In the genomic region with DNA sequence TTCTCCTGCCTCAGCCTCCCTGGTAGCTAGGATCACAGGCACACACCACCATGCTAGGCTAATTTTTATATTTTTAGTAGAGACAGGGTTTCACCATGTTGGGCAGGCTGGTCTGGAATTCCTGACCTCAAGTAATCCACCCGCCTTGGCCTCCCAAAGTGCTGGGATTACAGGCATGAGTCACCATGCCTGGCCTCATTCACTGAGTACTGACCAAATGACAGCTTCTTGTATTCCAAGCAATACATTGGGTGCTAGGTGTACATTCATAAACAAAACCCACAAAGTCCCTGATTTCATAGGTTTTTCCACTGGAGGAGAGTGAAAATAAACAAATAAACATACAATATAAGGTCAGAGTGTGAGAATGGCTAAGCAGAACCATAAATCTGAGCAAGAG, we compare ENCODE assay signal across 15 cellular contexts.
DNase-seq lines count a peak whose midpoint lies in the region; ATAC-seq lines count a peak whose summit lies in the region.
"Had no signal": no experiment of that assay in that cellular context is flagged by ENCODE, and none has a peak within 500 bp of the region (broad histone marks: within the 10 kb centered on the region; RNA-seq: fewer than 3 reads in every experiment).

No MANE protein-coding gene starts in this region.

- intact Hi-C loops in sciatic nerve (cut with DNase I) = no loop called here

- ATAC-seq in sciatic nerve = no peak
- ATAC-seq: activated CD4-positive, alpha-beta T cell treated with anti-CD3 and anti-CD28 coated beads for 36 hours had no signal

- peak; percentile 41 for DNase-seq in EH (ENCODE audit: low read depth)
- peak; percentile 50 for DNase-seq in LHCN-M2 (ENCODE audit: low read depth)
- peak; percentile 68 for DNase-seq in astrocyte of the hippocampus (ENCODE audit: low read depth, low spot score)
- peak; percentile 68 for DNase-seq in iris pigment epithelial cell (ENCODE audit: low read depth)
- DNase-seq in stimulated activated CD4-positive, alpha-beta T cell treated with anti-CD3 and anti-CD28 coated beads, Interleukin-12 subunit alpha, Interleukin-12 subunit beta, amount 100 ng/mL, for 4 hours = no peak
- DNase-seq in middle frontal gyrus (ENCODE audit: extremely low spot score, low spot score) = no peak
- no peak for DNase-seq in NCI-H1092 (lab: John Stamatoyannopoulos, UW)
- no peak for DNase-seq in sciatic nerve (ENCODE audit: low spot score)
- DNase-seq: activated CD4-positive, alpha-beta T cell treated with anti-CD3 and anti-CD28 coated beads for 36 hours; activated effector memory CD4-positive, alpha-beta T cell treated with anti-CD3 and anti-CD28 coated beads, Interleukin-2, amount 50 U/mL, for 16 hours; DMS153; NCI-H2029 treated with DMSO at 0.1 percent for 48 hours; NCI-H524 treated with DMSO at 0.1 percent for 48 hours; stomach; T-helper 9 cell had no signal

Comparison
In these comparisons a context has a peak if more than half of its experiments do, and no peak if none do; other contexts are left out.
1. DNase-seq: peak in EH (single experiment), LHCN-M2 (single experiment), astrocyte of the hippocampus (single experiment) and iris pigment epithelial cell (single experiment); none in stimulated activated CD4-positive, alpha-beta T cell treated with anti-CD3 and anti-CD28 coated beads, Interleukin-12 subunit alpha, Interleukin-12 subunit beta, amount 100 ng/mL, for 4 hours (single experiment), middle frontal gyrus (single experiment), NCI-H1092 (single experiment) and sciatic nerve (single experiment).